In genomic region chr17:55750750-55751641, GRCh38 we compare ENCODE assay signal across 1 cellular context.
TF ChIP-seq lines count a peak whose summit lies in the region.

Gene PCTP, plus strand, starts transcription at chr17:55751051. Its CDS starts 53 bp downstream, at chr17:55751104.

TF ChIP-seq in HepG2, 621 proteins besides CTCF, POLR2A, EP300 and RAD21 (continued from another document):
- TF ChIP-seq, protein P1, sequence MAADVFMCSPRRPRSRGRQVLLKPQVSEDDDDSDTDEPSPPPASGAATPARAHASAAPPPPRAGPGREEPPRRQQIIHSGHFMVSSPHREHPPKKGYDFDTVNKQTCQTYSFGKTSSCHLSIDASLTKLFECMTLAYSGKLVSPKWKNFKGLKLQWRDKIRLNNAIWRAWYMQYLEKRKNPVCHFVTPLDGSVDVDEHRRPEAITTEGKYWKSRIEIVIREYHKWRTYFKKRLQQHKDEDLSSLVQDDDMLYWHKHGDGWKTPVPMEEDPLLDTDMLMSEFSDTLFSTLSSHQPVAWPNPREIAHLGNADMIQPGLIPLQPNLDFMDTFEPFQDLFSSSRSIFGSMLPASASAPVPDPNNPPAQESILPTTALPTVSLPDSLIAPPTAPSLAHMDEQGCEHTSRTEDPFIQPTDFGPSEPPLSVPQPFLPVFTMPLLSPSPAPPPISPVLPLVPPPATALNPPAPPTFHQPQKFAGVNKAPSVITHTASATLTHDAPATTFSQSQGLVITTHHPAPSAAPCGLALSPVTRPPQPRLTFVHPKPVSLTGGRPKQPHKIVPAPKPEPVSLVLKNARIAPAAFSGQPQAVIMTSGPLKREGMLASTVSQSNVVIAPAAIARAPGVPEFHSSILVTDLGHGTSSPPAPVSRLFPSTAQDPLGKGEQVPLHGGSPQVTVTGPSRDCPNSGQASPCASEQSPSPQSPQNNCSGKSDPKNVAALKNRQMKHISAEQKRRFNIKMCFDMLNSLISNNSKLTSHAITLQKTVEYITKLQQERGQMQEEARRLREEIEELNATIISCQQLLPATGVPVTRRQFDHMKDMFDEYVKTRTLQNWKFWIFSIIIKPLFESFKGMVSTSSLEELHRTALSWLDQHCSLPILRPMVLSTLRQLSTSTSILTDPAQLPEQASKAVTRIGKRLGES (CRISPR knock-in tag; IDR thresholded peaks at IDR 0.05; ENCODE audit: borderline replicate concordance): peak; percentile 67
- TF ChIP-seq, protein P2, sequence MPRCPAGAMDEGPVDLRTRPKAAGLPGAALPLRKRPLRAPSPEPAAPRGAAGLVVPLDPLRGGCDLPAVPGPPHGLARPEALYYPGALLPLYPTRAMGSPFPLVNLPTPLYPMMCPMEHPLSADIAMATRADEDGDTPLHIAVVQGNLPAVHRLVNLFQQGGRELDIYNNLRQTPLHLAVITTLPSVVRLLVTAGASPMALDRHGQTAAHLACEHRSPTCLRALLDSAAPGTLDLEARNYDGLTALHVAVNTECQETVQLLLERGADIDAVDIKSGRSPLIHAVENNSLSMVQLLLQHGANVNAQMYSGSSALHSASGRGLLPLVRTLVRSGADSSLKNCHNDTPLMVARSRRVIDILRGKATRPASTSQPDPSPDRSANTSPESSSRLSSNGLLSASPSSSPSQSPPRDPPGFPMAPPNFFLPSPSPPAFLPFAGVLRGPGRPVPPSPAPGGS (CRISPR knock-in tag; IDR thresholded peaks at IDR 0.05): peak; percentile 92; the same call in 1 of the 2 replicates
- no peak for TF ChIP-seq ZBTB49 (CRISPR knock-in tag; IDR thresholded peaks at IDR 0.05; ENCODE audit: borderline replicate concordance)
- TF ChIP-seq DR1 (CRISPR knock-in tag; IDR thresholded peaks at IDR 0.05): peak; percentile 74
- TF ChIP-seq, protein P3, sequence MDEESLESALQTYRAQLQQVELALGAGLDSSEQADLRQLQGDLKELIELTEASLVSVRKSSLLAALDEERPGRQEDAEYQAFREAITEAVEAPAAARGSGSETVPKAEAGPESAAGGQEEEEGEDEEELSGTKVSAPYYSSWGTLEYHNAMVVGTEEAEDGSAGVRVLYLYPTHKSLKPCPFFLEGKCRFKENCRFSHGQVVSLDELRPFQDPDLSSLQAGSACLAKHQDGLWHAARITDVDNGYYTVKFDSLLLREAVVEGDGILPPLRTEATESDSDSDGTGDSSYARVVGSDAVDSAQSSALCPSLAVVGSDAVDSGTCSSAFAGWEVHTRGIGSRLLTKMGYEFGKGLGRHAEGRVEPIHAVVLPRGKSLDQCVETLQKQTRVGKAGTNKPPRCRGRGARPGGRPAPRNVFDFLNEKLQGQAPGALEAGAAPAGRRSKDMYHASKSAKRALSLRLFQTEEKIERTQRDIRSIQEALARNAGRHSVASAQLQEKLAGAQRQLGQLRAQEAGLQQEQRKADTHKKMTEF (CRISPR knock-in tag; IDR thresholded peaks at IDR 0.05): peak; percentile 98
- TF ChIP-seq MYPOP (CRISPR knock-in tag; IDR thresholded peaks at IDR 0.05): peak; percentile 71; the same call in 1 of the 2 replicates
- TF ChIP-seq ZNF598 (CRISPR knock-in tag; IDR thresholded peaks at IDR 0.05; ENCODE audit: borderline replicate concordance): peak; percentile 85; the same call in 1 of the 2 replicates
- TF ChIP-seq ZNF17 (CRISPR knock-in tag; IDR thresholded peaks at IDR 0.05): no peak
- peak; percentile 83 for TF ChIP-seq ZNF503 (CRISPR knock-in tag; IDR thresholded peaks at IDR 0.05)
- 0 out of 2 replicates have a peak, but pooled peaks have one; percentile 61 for TF ChIP-seq MEIS2 (CRISPR knock-in tag; IDR thresholded peaks at IDR 0.05)
- peak; percentile 74; the same call in 1 of the 2 replicates for TF ChIP-seq ZNF468 (CRISPR knock-in tag; IDR thresholded peaks at IDR 0.05)
- TF ChIP-seq ZNF790 (CRISPR knock-in tag; IDR thresholded peaks at IDR 0.05; ENCODE audit: borderline replicate concordance): peak; percentile 73; the same call in 1 of the 2 replicates
- TF ChIP-seq ZNF331 (CRISPR knock-in tag; IDR thresholded peaks at IDR 0.05): peak; percentile 83
- TF ChIP-seq MEIS1 (CRISPR knock-in tag; IDR thresholded peaks at IDR 0.05; ENCODE audit: borderline replicate concordance): peak; percentile 63; the same call in 1 of the 2 replicates
- peak; percentile 71; the same call in 1 of the 2 replicates for TF ChIP-seq ZNF772 (CRISPR knock-in tag; IDR thresholded peaks at IDR 0.05)
- TF ChIP-seq NFYB (CRISPR knock-in tag; IDR thresholded peaks at IDR 0.05): peak; percentile 59
- peak; percentile 64; the same call in 1 of the 2 replicates for TF ChIP-seq ZNF878 (CRISPR knock-in tag; IDR thresholded peaks at IDR 0.05)
- peak; percentile 54; the same call in 1 of the 2 replicates for TF ChIP-seq BRD4 (CRISPR knock-in tag; IDR thresholded peaks at IDR 0.05)
- TF ChIP-seq ZSCAN9 (CRISPR knock-in tag; IDR thresholded peaks at IDR 0.05; ENCODE audit: borderline replicate concordance): peak; percentile 76; the same call in 1 of the 2 replicates
- TF ChIP-seq ZNF773 (CRISPR knock-in tag; IDR thresholded peaks at IDR 0.05; ENCODE audit: borderline replicate concordance): peak; percentile 63; the same call in 1 of the 2 replicates
- TF ChIP-seq ZBTB33 (CRISPR knock-in tag; IDR thresholded peaks at IDR 0.05): peak; percentile 13; the same call in 1 of the 2 replicates
- TF ChIP-seq HOXA7 (CRISPR knock-in tag; IDR thresholded peaks at IDR 0.05): no peak
- TF ChIP-seq DMAP1 (CRISPR knock-in tag; IDR thresholded peaks at IDR 0.05): peak; percentile 89
- peak; percentile 56 for TF ChIP-seq SP2 (CRISPR knock-in tag; IDR thresholded peaks at IDR 0.05)
- TF ChIP-seq NR2F6 (IDR thresholded peaks at IDR 0.05): peak; percentile 27; the same call in 1 of the 2 replicates
- peak; percentile 77 for TF ChIP-seq NR2F6 (CRISPR knock-in tag; IDR thresholded peaks at IDR 0.05)
